7 cellular contexts compared by ENCODE assay signal in the genomic region with DNA sequence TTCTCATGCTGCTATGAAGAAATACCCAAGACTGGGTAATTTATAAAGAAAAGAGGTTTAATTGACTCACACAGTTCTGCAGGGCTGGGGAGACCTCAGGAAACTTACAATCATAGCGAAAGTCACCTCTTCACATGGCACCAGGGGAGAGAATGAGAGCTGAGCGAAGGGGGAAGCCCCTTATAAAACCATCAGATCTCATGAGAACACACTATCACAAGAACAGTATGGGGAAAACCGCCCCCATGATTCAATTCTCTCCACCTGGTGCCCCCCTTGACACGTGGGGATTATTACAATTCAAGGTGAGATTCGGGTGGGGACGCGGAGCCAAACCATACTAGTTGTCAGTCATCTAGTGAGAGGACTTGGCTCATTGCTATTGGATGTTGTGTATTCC.
DNase-seq lines count a peak whose midpoint lies in the region; ATAC-seq lines count a peak whose summit lies in the region.
"Not testable (repeated sequence)": the region's sequence is repeated elsewhere in the genome, so short reads cannot be mapped to it uniquely, and the experiment has no call there.

No MANE protein-coding gene starts in this region.

- H3K27me3 Mint-ChIP-seq in activated T-cell treated with anti-CD3 and anti-CD28 coated beads, Interleukin-2, amount 50 U/mL, for 72 hours (ENCODE audit: low read depth); activated naive CD8-positive, alpha-beta T cell treated with anti-CD3 and anti-CD28 coated beads, Interleukin-2, amount 50 U/mL, for 24 hours: not testable (repeated sequence)

- H3K27ac Mint-ChIP-seq in activated T-cell treated with anti-CD3 and anti-CD28 coated beads, Interleukin-2, amount 50 U/mL, for 72 hours; activated naive CD8-positive, alpha-beta T cell treated with anti-CD3 and anti-CD28 coated beads, Interleukin-2, amount 50 U/mL, for 24 hours: not testable (repeated sequence)

- ATAC-seq in activated T-cell treated with anti-CD3 and anti-CD28 coated beads, Interleukin-2, amount 50 U/mL, for 72 hours (replicated peaks in 1 of 2), result peak; percentile 78 to 81
- peak; percentile 94 for ATAC-seq in activated naive CD8-positive, alpha-beta T cell treated with anti-CD3 and anti-CD28 coated beads, Interleukin-2, amount 50 U/mL, for 24 hours
- ATAC-seq in stimulated activated naive CD8-positive, alpha-beta T cell treated with anti-CD3 and anti-CD28 coated beads, Interleukin-15, Interleukin-2, amounts not matched to agents 100 U/mL and 50 U/mL, for 24 hours, result peak; percentile 94

- peak; percentile 17 to 30 for DNase-seq in activated CD4-positive, alpha-beta T cell treated with anti-CD3 and anti-CD28 coated beads for 24 hours (ENCODE audit: low read depth in 2 of 2)
- peak; percentile 14 for DNase-seq in activated CD8-positive, alpha-beta memory T cell treated with anti-CD3 and anti-CD28 coated beads, Interleukin-2, amount 50 U/mL, for 24 hours (ENCODE audit: extremely low read depth)
- peak; percentile 16 to 29 for DNase-seq in activated T-cell treated with anti-CD3 and anti-CD28 coated beads, Interleukin-2, amount 50 U/mL, for 72 hours
- DNase-seq in activated naive CD8-positive, alpha-beta T cell treated with anti-CD3 and anti-CD28 coated beads, Interleukin-2, amount 50 U/mL, for 24 hours, result peak; percentile 32
- DNase-seq in stimulated activated CD4-positive, alpha-beta T cell treated with anti-CD3 and anti-CD28 coated beads, Interleukin-2, amount 100 ng/mL, for 24 hours, result peak; percentile 30 to 51
- peak; percentile 24 for DNase-seq in stimulated activated CD8-positive, alpha-beta memory T cell treated with anti-CD3 and anti-CD28 coated beads, Interleukin-4, amount 100 ng/mL, for 24 hours (ENCODE audit: low read depth)
- DNase-seq in stimulated activated naive CD8-positive, alpha-beta T cell treated with anti-CD3 and anti-CD28 coated beads, Interleukin-15, Interleukin-2, amounts not matched to agents 100 U/mL and 50 U/mL, for 24 hours, result peak; percentile 42

- peaks cover 26% of the 10 kb centered on the region for H3K4me1 Mint-ChIP-seq in activated T-cell treated with anti-CD3 and anti-CD28 coated beads, Interleukin-2, amount 50 U/mL, for 72 hours (ENCODE audit: low read depth)
- peaks cover 23% of the 10 kb centered on the region for H3K4me1 Mint-ChIP-seq in activated naive CD8-positive, alpha-beta T cell treated with anti-CD3 and anti-CD28 coated beads, Interleukin-2, amount 50 U/mL, for 24 hours

- H3K36me3 Mint-ChIP-seq in activated T-cell treated with anti-CD3 and anti-CD28 coated beads, Interleukin-2, amount 50 U/mL, for 72 hours (ENCODE audit: insufficient read depth in 2 of 2); activated naive CD8-positive, alpha-beta T cell treated with anti-CD3 and anti-CD28 coated beads, Interleukin-2, amount 50 U/mL, for 24 hours (ENCODE audit: low read depth): not testable (repeated sequence)

- H3K9me3 Mint-ChIP-seq in activated T-cell treated with anti-CD3 and anti-CD28 coated beads, Interleukin-2, amount 50 U/mL, for 72 hours, result not testable (repeated sequence)
- H3K9me3 Mint-ChIP-seq in activated naive CD8-positive, alpha-beta T cell treated with anti-CD3 and anti-CD28 coated beads, Interleukin-2, amount 50 U/mL, for 24 hours, result peaks cover 15% of the 10 kb centered on the region

- H3K4me3 Mint-ChIP-seq in activated T-cell treated with anti-CD3 and anti-CD28 coated beads, Interleukin-2, amount 50 U/mL, for 72 hours; activated naive CD8-positive, alpha-beta T cell treated with anti-CD3 and anti-CD28 coated beads, Interleukin-2, amount 50 U/mL, for 24 hours: not testable (repeated sequence)

Comparison
In these comparisons a context has a peak if more than half of its experiments do, and no peak if none do; other contexts are left out.
1. Peak in every context shown above with its lines: DNase-seq and ATAC-seq.